9 cellular contexts compared by ENCODE assay signal in the genomic region with DNA sequence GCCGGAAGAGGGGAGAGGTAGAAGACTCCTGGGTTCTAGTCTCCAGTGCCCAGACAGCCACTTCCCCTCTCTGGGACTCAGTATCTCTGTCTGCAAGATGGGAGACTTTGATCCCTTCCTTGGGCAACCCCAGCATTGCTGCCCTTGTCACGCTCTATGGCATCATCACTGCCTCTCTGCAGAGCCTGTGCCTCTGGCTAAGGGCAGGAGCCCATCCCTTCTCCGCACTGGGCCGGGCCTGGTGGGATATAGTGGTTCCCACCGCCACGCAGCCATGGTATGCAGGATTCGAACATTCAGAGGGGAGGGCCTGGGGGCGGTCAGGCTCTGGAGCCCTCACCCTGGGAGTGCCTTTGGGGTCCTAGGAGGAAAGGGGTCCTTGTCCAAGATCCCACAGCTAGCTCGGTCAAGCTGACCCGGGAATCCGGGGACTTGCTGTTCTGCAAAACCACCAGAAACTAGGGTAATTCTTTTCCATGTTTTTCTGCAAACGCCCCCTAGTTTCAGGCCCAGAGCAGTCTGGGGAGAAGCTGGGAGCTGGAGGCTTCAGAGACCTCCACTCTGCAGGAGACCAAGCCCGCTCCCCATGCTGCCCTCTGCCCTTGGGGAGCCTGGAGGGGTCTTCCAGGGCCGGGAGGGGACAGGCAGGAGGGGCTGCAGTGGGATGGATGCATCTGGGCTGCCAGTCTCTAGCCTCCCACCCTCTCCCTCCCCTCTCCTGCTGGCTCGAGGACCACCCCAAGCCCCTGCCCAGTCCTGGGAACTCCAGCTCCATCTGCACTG. TPM values are rescaled to one million over a fixed set of nuclear protein-coding genes. Genes with fewer than 3 reads are reported as not detected.
DNase-seq lines count a peak whose midpoint lies in the region; ATAC-seq and TF ChIP-seq lines count a peak whose summit lies in the region.
"Had no signal": no experiment of that assay in that cellular context is flagged by ENCODE, and none has a peak within 500 bp of the region (broad histone marks: within the 10 kb centered on the region; RNA-seq: fewer than 3 reads in every experiment).

No MANE protein-coding gene starts in this region.

- peak overlapping the region; percentile 88 to 89 for H3K27ac ChIP-seq in breast epithelium

- H3K4me1 Mint-ChIP-seq in MCF 10A (ENCODE audit: insufficient read depth, unreplicated experiment) (peaks cover 40% of the 10 kb centered on the region), endothelial cell (ENCODE audit: unreplicated experiment) (peaks cover 53% of the 10 kb centered on the region)
- peaks cover 31 to 56% (median 49%) of the 10 kb centered on the region in 4 donors for H3K4me1 Mint-ChIP-seq in naive thymus-derived CD8-positive, alpha-beta T cell
- peaks cover 32% of the 10 kb centered on the region for H3K4me1 Mint-ChIP-seq in stimulated activated memory B cell treated with anti-CD40 and anti-IgM and Interleukin-4, amounts not matched to agents 10 μg/mL and 1 μg/mL and 100 μg/mL, for 72 hours

- H3K4me3 ChIP-seq in breast epithelium, result peak overlapping the region in 1 of 3 donors; percentile 41

- intact Hi-C loops in breast epithelium (cut with DNase I; ENCODE audit: low total_unique reads), result no loop called here
- intact Hi-C loops in MCF 10A (cut with micrococcal nuclease), result loop anchor here (10.0 kb wide), 1 partner anchor 348 kb away; a partner anchor contains a TSS

- no peaks in the 10 kb centered on the region for H3K9me3 Mint-ChIP-seq in MCF 10A (ENCODE audit: unreplicated experiment)
- H3K9me3 Mint-ChIP-seq in endothelial cell (ENCODE audit: unreplicated experiment), result no peaks in the 10 kb centered on the region
- H3K9me3 Mint-ChIP-seq in naive thymus-derived CD8-positive, alpha-beta T cell, result peaks cover 0 to 8% (median 0%) of the 10 kb centered on the region in 9 donors
- peaks cover 2% of the 10 kb centered on the region for H3K9me3 Mint-ChIP-seq in stimulated activated memory B cell treated with anti-CD40 and anti-IgM and Interleukin-4, amounts not matched to agents 10 μg/mL and 1 μg/mL and 100 μg/mL, for 72 hours

- BruUV-seq in MCF 10A (replicated peaks; lab: Mats Ljungman, UMichigan), result no TSS peak

- no peak for TF ChIP-seq POLR2A in breast epithelium (IDR thresholded peaks at IDR 0.05)

- H3K27me3 Mint-ChIP-seq in MCF 10A (ENCODE audit: insufficient read depth, unreplicated experiment), result no peaks in the 10 kb centered on the region
- H3K27me3 Mint-ChIP-seq in endothelial cell (ENCODE audit: unreplicated experiment), result peaks cover 18% of the 10 kb centered on the region
- no peaks in the 10 kb centered on the region for H3K27me3 Mint-ChIP-seq in naive thymus-derived CD8-positive, alpha-beta T cell
- peaks cover 2% of the 10 kb centered on the region for H3K27me3 Mint-ChIP-seq in stimulated activated memory B cell treated with anti-CD40 and anti-IgM and Interleukin-4, amounts not matched to agents 10 μg/mL and 1 μg/mL and 100 μg/mL, for 72 hours

- ATAC-seq in naive thymus-derived CD8-positive, alpha-beta T cell, result no peak
- no peak for ATAC-seq in stimulated activated memory B cell treated with anti-CD40 and anti-IgM and Interleukin-4, amounts not matched to agents 10 μg/mL and 1 μg/mL and 100 μg/mL, for 72 hours

- no peaks in the 10 kb centered on the region for H3K27me3 ChIP-seq in breast epithelium

- peaks cover 24 to 29% of the 10 kb centered on the region in 2 donors for H3K4me1 ChIP-seq in breast epithelium

- no peak overlapping the region for H3K27ac Mint-ChIP-seq in MCF 10A (ENCODE audit: low read depth, unreplicated experiment)
- H3K27ac Mint-ChIP-seq in endothelial cell (ENCODE audit: unreplicated experiment), result no peak overlapping the region
- H3K27ac Mint-ChIP-seq in naive thymus-derived CD8-positive, alpha-beta T cell, result peak overlapping the region; percentile 71 to 99 (median 94)
- H3K27ac Mint-ChIP-seq in stimulated activated memory B cell treated with anti-CD40 and anti-IgM and Interleukin-4, amounts not matched to agents 10 μg/mL and 1 μg/mL and 100 μg/mL, for 72 hours, result no peak overlapping the region

- H3K36me3 Mint-ChIP-seq in MCF 10A (ENCODE audit: insufficient read depth, unreplicated experiment) (peaks cover 6% of the 10 kb centered on the region), endothelial cell (ENCODE audit: low read depth, unreplicated experiment) (no peaks in the 10 kb centered on the region)
- H3K36me3 Mint-ChIP-seq in naive thymus-derived CD8-positive, alpha-beta T cell, result peaks cover 0 to 2% (median 0%) of the 10 kb centered on the region in 3 donors
- no peaks in the 10 kb centered on the region for H3K36me3 Mint-ChIP-seq in stimulated activated memory B cell treated with anti-CD40 and anti-IgM and Interleukin-4, amounts not matched to agents 10 μg/mL and 1 μg/mL and 100 μg/mL, for 72 hours

- H3K4me3 Mint-ChIP-seq in MCF 10A (ENCODE audit: unreplicated experiment) (no peak overlapping the region), endothelial cell (ENCODE audit: unreplicated experiment) (no peak overlapping the region)
- no peak overlapping the region for H3K4me3 Mint-ChIP-seq in naive thymus-derived CD8-positive, alpha-beta T cell
- H3K4me3 Mint-ChIP-seq in stimulated activated memory B cell treated with anti-CD40 and anti-IgM and Interleukin-4, amounts not matched to agents 10 μg/mL and 1 μg/mL and 100 μg/mL, for 72 hours, result no peak overlapping the region

- H3K36me3 ChIP-seq in breast epithelium, result no peaks in the 10 kb centered on the region

- DNase-seq in breast epithelium (ENCODE audit: low spot score in 2 of 2) (no peak), MCF 10A (ENCODE audit: unreplicated experiment) (no peak), endothelial cell (ENCODE audit: low spot score) (peak; percentile 11), ureter (ENCODE audit: low spot score) (peak; percentile 44), OCI-M2 (lab: John Stamatoyannopoulos, UW; ENCODE audit: unreplicated experiment) (no peak)
- DNase-seq in naive thymus-derived CD8-positive, alpha-beta T cell, result no peak
- DNase-seq in activated CD4-positive, alpha-beta T cell treated with anti-CD3 and anti-CD28 coated beads, Interleukin-2, amount 50 U/mL, for 4 hours, result no peak
- DNase-seq: SHP77 treated with DMSO at 0.1 percent for 48 hours had no signal

- H3K9me3 ChIP-seq in breast epithelium, result no peaks in the 10 kb centered on the region

- POLR2A ChIA-PET in MCF 10A (lab: Yijun Ruan, JAX), result interaction anchor here (0.7 to 6.0 kb wide), 5 partner anchors 14 to 140 kb away, joined by 3 to 53 read pairs (median 4); a partner anchor contains a TSS
- POLR2A ChIA-PET in naive thymus-derived CD8-positive, alpha-beta T cell (lab: Charles Lee), result interaction anchor here (1.5 to 13.1 kb wide), 4 partner anchors 65 to 140 kb away, joined by 3 to 231 read pairs (median 65); a partner anchor contains a TSS

- TF ChIP-seq CTCF in breast epithelium (IDR thresholded peaks at IDR 0.05) (no peak), MCF 10A (IDR thresholded peaks at IDR 0.05; ENCODE audit: unreplicated experiment) (no peak), endothelial cell (IDR thresholded peaks at IDR 0.05; ENCODE audit: unreplicated experiment) (no peak)

- CTCF ChIA-PET in MCF 10A (lab: Yijun Ruan, JAX), result interaction anchor here (11.9 kb wide), 1 partner anchor 138 kb away, joined by 256 read pairs; a partner anchor contains a TSS

RNA-seq across cellular contexts. Expression of a gene that starts 24.4 kb away (rescaled TPM):
- total RNA-seq in breast epithelium, result 10 to 100 TPM; 57.1 to 71.9 (median 71.1) TPM
- 5.3 and 6.2 TPM in 2 replicates for total RNA-seq in MCF 10A (2022)
- total RNA-seq in endothelial cell (ENCODE audit: unreplicated experiment), result 3.5 TPM
- total RNA-seq in naive thymus-derived CD8-positive, alpha-beta T cell, result 100 to 1,000 TPM; 131 to 133 TPM
- 10 to 100 TPM; 19.1 to 23.1 (median 19.5) TPM for polyA plus RNA-seq in naive thymus-derived CD8-positive, alpha-beta T cell
- 63.6 TPM for total RNA-seq in ureter

Comparison
In these comparisons a context has a peak if more than half of its experiments do, and no peak if none do; other contexts are left out.
1. DNase-seq: peak in endothelial cell (single experiment) and ureter (single experiment); none in breast epithelium (0 of 2), MCF 10A (single experiment), naive thymus-derived CD8-positive, alpha-beta T cell (0 of 10), activated CD4-positive, alpha-beta T cell treated with anti-CD3 and anti-CD28 coated beads, Interleukin-2, amount 50 U/mL, for 4 hours (0 of 2) and OCI-M2 (single experiment).
2. H3K27ac Mint-ChIP-seq: peak in naive thymus-derived CD8-positive, alpha-beta T cell (10 of 10); none in MCF 10A (single experiment), endothelial cell (single experiment) and stimulated activated memory B cell treated with anti-CD40 and anti-IgM and Interleukin-4, amounts not matched to agents 10 μg/mL and 1 μg/mL and 100 μg/mL, for 72 hours (single experiment).